ENCODE assay signal across 7 cellular contexts in genomic region chr10:87076421-87076820, GRCh38. TPM values are rescaled to one million over a fixed set of nuclear protein-coding genes. Genes with fewer than 3 reads are reported as not detected.
"Had no signal": no experiment of that assay in that cellular context is flagged by ENCODE, and none has a peak within 500 bp of the region (broad histone marks: within the 10 kb centered on the region; RNA-seq: fewer than 3 reads in every experiment).

No MANE protein-coding gene starts in this region.

RNA-seq across cellular contexts. Expression of gene FAM25A, which starts 56.3 kb away (rescaled TPM):
- total RNA-seq: GM23248, H4, H7, HepG2, HFFc6, HT1080 had no signal
- polyA plus RNA-seq: GM23248, HepG2, IgD-negative memory B cell had no signal
